ENCODE assay signal across 1 cellular context in the genomic region with DNA sequence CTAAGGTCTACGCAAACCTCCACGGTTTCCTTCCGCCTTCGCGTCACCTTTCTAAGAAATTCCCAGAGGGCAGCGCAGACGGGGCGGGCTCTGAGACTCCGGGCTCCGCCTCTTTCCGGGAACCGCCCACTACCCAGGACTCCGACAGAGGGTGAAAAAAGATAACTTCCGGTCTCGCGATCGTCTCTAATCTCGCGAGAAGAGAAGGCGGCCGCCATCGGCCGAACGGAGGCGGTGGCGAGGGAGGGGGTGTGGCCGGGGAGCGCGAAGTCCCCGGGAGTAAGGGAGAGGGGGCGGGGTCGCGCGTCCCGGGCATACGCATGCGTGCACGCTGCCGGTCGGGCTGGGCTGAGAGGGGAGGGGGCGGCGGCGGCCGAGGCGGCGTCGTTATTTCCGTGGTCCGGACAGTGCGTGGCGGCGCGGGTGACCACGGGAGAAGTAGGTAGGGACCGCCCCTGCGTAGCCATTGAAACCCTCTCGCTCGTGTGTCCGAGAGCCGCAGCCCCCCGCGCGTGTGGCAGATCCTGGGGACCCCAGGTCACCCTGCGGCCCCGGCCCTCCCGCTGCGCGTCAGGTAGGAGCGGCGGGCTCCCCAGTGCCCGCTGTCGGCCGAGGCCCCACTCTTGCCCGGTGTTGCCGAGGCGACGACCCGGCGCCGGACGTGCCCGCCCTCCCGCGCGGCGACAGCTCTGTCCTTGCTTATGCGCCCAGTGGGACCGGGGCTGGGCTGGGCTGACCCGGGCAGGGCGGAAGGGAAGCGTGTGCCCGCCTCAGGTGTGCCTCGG.
TF ChIP-seq lines count a peak whose summit lies in the region.

A gene (plus strand): TSS at position 315 of the 785 bp plus-strand sequence. CDS start 1,014 bp downstream, outside the sequence.

TF ChIP-seq in H1, 55 proteins besides CTCF, POLR2A, EP300 and RAD21 (continues in another document):
- TF ChIP-seq SIN3A (conservative IDR thresholded peaks at IDR 0.05 in 1 of 2, IDR thresholded peaks at IDR 0.05 in 1 of 2; ENCODE audit: low read depth in 1 of 2, low read length in 2 of 2) (peak in 1 of 2 experiments; percentile 69; a peak in 1 of 4 replicates), JUN (IDR thresholded peaks at IDR 0.05; ENCODE audit: low read depth, low read length) (no peak), FOSL1 (IDR thresholded peaks at IDR 0.05; ENCODE audit: insufficient read depth, low read depth, low read length) (no peak), TEAD4 (IDR thresholded peaks at IDR 0.05; ENCODE audit: low read depth, low read length) (no peak), TAF7 (optimal IDR thresholded peaks at IDR 0.05; ENCODE audit: borderline replicate concordance, low read depth, low read length) (no peak), KDM5A (IDR thresholded peaks at IDR 0.05; ENCODE audit: low read length) (no peak), TBP (IDR thresholded peaks at IDR 0.05; ENCODE audit: low read depth, low read length) (peak; percentile 80; the same call in 1 of the 2 replicates), SP1 (IDR thresholded peaks at IDR 0.05; ENCODE audit: low read depth, low read length) (0 out of 2 replicates have a peak, but pooled peaks have one; percentile 38), BACH1 (IDR thresholded peaks at IDR 0.05; ENCODE audit: low read length) (peak; percentile 7; the same call in 1 of the 2 replicates), JUND (IDR thresholded peaks at IDR 0.05; ENCODE audit: low read length) (no peak), RNF2 (IDR thresholded peaks at IDR 0.05; ENCODE audit: borderline replicate concordance, low read depth, low read length, missing control alignments, poor library complexity, severe bottlenecking) (no peak), CBX8 (IDR thresholded peaks at IDR 0.05; ENCODE audit: borderline replicate concordance, low read depth, low read length) (no peak), BCL11A (IDR thresholded peaks at IDR 0.05; ENCODE audit: low read depth in 2 of 2, low read length in 2 of 2) (no peak), ZNF274 (IDR thresholded peaks at IDR 0.05; ENCODE audit: borderline replicate concordance, extremely low read depth, low read length) (no peak), POLR2AphosphoS5 (IDR thresholded peaks at IDR 0.05; ENCODE audit: low read depth, low read length) (peak; percentile 24; the same call in 1 of the 2 replicates), GTF2F1 (IDR thresholded peaks at IDR 0.05; ENCODE audit: borderline replicate concordance, low read depth, low read length) (no peak), CHD1 (IDR thresholded peaks at IDR 0.05; ENCODE audit: low read depth, low read length) (no peak), BRCA1 (IDR thresholded peaks at IDR 0.05; ENCODE audit: low read depth, low read length) (peak; percentile 99), NANOG (IDR thresholded peaks at IDR 0.05; ENCODE audit: insufficient read depth, low read depth, low read length, poor library complexity, severe bottlenecking) (no peak), SIRT6 (IDR thresholded peaks at IDR 0.05; ENCODE audit: low read length) (no peak), SP4 (IDR thresholded peaks at IDR 0.05; ENCODE audit: low read length) (no peak), HDAC2 (IDR thresholded peaks at IDR 0.05; ENCODE audit: borderline replicate concordance in 1 of 2, low read depth in 2 of 2, low read length in 2 of 2) (peak; percentile 24 to 72; a peak in 1 of 4 replicates), TAF1 (IDR thresholded peaks at IDR 0.05; ENCODE audit: low read depth, low read length) (peak; percentile 68; the same call in 1 of the 2 replicates), MAFK (IDR thresholded peaks at IDR 0.05; ENCODE audit: low read depth, low read length) (no peak), NRF1 (IDR thresholded peaks at IDR 0.05; ENCODE audit: low read depth, low read length) (peak; percentile 60), YY1 (IDR thresholded peaks at IDR 0.05; ENCODE audit: low read depth, low read length) (peak; percentile 87), CBX5 (IDR thresholded peaks at IDR 0.05; ENCODE audit: low read depth, low read length) (no peak), SAP30 (IDR thresholded peaks at IDR 0.05; ENCODE audit: insufficient read depth, insufficient replicate concordance, low read length) (no peak), KDM1A (IDR thresholded peaks at IDR 0.05; ENCODE audit: borderline replicate concordance, low read length) (no peak), CHD2 (IDR thresholded peaks at IDR 0.05; ENCODE audit: low read length) (peak; percentile 100), SP2 (IDR thresholded peaks at IDR 0.05; ENCODE audit: low read length) (no peak), PHF8 (conservative IDR thresholded peaks at IDR 0.05; ENCODE audit: low read depth, low read length) (peak; percentile 75), ASH2L (IDR thresholded peaks at IDR 0.05; ENCODE audit: low read length) (peak; percentile 85), RFX5 (IDR thresholded peaks at IDR 0.05; ENCODE audit: borderline replicate concordance, low read depth, low read length) (no peak), EZH2 (IDR thresholded peaks at IDR 0.05; ENCODE audit: low read depth, low read length, severe bottlenecking) (no peak), CREB1 (IDR thresholded peaks at IDR 0.05) (peak; percentile 65), EGR1 (IDR thresholded peaks at IDR 0.05; ENCODE audit: borderline replicate concordance, low read depth, low read length) (peak; percentile 59; the same call in 1 of the 2 replicates), KDM4A (IDR thresholded peaks at IDR 0.05; ENCODE audit: low read depth, low read length, severe bottlenecking) (peak; percentile 91), SRF (IDR thresholded peaks at IDR 0.05; ENCODE audit: low read depth, low read length) (no peak), GABPA (IDR thresholded peaks at IDR 0.05; ENCODE audit: borderline replicate concordance, insufficient read depth, low read length) (no peak), CTBP2 (IDR thresholded peaks at IDR 0.05; ENCODE audit: borderline replicate concordance, insufficient read depth, insufficient read length, low read length) (no peak), CEBPB (IDR thresholded peaks at IDR 0.05; ENCODE audit: low read depth, low read length) (no peak), SUZ12 (IDR thresholded peaks at IDR 0.05; ENCODE audit: low read length) (no peak), POU5F1 (IDR thresholded peaks at IDR 0.05; ENCODE audit: low read depth, low read length) (no peak), RBBP5 (IDR thresholded peaks at IDR 0.05; ENCODE audit: borderline replicate concordance, low read depth, low read length) (peak; percentile 95; the same call in 1 of the 2 replicates), SIX5 (IDR thresholded peaks at IDR 0.05; ENCODE audit: low read depth, low read length) (no peak), HDAC6 (IDR thresholded peaks at IDR 0.05; ENCODE audit: low read depth, low read length) (no peak), RXRA (IDR thresholded peaks at IDR 0.05; ENCODE audit: insufficient read depth, low read depth, low read length) (no peak)
- TF ChIP-seq, protein P1, sequence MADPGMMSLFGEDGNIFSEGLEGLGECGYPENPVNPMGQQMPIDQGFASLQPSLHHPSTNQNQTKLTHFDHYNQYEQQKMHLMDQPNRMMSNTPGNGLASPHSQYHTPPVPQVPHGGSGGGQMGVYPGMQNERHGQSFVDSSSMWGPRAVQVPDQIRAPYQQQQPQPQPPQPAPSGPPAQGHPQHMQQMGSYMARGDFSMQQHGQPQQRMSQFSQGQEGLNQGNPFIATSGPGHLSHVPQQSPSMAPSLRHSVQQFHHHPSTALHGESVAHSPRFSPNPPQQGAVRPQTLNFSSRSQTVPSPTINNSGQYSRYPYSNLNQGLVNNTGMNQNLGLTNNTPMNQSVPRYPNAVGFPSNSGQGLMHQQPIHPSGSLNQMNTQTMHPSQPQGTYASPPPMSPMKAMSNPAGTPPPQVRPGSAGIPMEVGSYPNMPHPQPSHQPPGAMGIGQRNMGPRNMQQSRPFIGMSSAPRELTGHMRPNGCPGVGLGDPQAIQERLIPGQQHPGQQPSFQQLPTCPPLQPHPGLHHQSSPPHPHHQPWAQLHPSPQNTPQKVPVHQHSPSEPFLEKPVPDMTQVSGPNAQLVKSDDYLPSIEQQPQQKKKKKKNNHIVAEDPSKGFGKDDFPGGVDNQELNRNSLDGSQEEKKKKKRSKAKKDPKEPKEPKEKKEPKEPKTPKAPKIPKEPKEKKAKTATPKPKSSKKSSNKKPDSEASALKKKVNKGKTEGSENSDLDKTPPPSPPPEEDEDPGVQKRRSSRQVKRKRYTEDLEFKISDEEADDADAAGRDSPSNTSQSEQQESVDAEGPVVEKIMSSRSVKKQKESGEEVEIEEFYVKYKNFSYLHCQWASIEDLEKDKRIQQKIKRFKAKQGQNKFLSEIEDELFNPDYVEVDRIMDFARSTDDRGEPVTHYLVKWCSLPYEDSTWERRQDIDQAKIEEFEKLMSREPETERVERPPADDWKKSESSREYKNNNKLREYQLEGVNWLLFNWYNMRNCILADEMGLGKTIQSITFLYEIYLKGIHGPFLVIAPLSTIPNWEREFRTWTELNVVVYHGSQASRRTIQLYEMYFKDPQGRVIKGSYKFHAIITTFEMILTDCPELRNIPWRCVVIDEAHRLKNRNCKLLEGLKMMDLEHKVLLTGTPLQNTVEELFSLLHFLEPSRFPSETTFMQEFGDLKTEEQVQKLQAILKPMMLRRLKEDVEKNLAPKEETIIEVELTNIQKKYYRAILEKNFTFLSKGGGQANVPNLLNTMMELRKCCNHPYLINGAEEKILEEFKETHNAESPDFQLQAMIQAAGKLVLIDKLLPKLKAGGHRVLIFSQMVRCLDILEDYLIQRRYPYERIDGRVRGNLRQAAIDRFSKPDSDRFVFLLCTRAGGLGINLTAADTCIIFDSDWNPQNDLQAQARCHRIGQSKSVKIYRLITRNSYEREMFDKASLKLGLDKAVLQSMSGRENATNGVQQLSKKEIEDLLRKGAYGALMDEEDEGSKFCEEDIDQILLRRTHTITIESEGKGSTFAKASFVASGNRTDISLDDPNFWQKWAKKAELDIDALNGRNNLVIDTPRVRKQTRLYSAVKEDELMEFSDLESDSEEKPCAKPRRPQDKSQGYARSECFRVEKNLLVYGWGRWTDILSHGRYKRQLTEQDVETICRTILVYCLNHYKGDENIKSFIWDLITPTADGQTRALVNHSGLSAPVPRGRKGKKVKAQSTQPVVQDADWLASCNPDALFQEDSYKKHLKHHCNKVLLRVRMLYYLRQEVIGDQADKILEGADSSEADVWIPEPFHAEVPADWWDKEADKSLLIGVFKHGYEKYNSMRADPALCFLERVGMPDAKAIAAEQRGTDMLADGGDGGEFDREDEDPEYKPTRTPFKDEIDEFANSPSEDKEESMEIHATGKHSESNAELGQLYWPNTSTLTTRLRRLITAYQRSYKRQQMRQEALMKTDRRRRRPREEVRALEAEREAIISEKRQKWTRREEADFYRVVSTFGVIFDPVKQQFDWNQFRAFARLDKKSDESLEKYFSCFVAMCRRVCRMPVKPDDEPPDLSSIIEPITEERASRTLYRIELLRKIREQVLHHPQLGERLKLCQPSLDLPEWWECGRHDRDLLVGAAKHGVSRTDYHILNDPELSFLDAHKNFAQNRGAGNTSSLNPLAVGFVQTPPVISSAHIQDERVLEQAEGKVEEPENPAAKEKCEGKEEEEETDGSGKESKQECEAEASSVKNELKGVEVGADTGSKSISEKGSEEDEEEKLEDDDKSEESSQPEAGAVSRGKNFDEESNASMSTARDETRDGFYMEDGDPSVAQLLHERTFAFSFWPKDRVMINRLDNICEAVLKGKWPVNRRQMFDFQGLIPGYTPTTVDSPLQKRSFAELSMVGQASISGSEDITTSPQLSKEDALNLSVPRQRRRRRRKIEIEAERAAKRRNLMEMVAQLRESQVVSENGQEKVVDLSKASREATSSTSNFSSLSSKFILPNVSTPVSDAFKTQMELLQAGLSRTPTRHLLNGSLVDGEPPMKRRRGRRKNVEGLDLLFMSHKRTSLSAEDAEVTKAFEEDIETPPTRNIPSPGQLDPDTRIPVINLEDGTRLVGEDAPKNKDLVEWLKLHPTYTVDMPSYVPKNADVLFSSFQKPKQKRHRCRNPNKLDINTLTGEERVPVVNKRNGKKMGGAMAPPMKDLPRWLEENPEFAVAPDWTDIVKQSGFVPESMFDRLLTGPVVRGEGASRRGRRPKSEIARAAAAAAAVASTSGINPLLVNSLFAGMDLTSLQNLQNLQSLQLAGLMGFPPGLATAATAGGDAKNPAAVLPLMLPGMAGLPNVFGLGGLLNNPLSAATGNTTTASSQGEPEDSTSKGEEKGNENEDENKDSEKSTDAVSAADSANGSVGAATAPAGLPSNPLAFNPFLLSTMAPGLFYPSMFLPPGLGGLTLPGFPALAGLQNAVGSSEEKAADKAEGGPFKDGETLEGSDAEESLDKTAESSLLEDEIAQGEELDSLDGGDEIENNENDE (IDR thresholded peaks at IDR 0.05; ENCODE audit: insufficient replicate concordance, low read length), result no peak
- TF ChIP-seq, protein P2, sequence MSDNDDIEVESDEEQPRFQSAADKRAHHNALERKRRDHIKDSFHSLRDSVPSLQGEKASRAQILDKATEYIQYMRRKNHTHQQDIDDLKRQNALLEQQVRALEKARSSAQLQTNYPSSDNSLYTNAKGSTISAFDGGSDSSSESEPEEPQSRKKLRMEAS (IDR thresholded peaks at IDR 0.05), result no peak; the same call in 1 of the 2 replicates
- TF ChIP-seq, protein P3, sequence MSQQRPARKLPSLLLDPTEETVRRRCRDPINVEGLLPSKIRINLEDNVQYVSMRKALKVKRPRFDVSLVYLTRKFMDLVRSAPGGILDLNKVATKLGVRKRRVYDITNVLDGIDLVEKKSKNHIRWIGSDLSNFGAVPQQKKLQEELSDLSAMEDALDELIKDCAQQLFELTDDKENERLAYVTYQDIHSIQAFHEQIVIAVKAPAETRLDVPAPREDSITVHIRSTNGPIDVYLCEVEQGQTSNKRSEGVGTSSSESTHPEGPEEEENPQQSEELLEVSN (IDR thresholded peaks at IDR 0.05), result no peak; the same call in 1 of the 2 replicates
- TF ChIP-seq, protein P4, sequence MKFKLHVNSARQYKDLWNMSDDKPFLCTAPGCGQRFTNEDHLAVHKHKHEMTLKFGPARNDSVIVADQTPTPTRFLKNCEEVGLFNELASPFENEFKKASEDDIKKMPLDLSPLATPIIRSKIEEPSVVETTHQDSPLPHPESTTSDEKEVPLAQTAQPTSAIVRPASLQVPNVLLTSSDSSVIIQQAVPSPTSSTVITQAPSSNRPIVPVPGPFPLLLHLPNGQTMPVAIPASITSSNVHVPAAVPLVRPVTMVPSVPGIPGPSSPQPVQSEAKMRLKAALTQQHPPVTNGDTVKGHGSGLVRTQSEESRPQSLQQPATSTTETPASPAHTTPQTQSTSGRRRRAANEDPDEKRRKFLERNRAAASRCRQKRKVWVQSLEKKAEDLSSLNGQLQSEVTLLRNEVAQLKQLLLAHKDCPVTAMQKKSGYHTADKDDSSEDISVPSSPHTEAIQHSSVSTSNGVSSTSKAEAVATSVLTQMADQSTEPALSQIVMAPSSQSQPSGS (IDR thresholded peaks at IDR 0.05; ENCODE audit: low read length), result peak; percentile 72; the same call in 1 of the 2 replicates
- TF ChIP-seq, protein P5, sequence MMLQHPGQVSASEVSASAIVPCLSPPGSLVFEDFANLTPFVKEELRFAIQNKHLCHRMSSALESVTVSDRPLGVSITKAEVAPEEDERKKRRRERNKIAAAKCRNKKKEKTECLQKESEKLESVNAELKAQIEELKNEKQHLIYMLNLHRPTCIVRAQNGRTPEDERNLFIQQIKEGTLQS (IDR thresholded peaks at IDR 0.05; ENCODE audit: insufficient read depth, low read depth, low read length), result 0 out of 2 replicates have a peak, but pooled peaks have one; percentile 2
- TF ChIP-seq, protein P6, sequence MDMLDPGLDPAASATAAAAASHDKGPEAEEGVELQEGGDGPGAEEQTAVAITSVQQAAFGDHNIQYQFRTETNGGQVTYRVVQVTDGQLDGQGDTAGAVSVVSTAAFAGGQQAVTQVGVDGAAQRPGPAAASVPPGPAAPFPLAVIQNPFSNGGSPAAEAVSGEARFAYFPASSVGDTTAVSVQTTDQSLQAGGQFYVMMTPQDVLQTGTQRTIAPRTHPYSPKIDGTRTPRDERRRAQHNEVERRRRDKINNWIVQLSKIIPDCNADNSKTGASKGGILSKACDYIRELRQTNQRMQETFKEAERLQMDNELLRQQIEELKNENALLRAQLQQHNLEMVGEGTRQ (IDR thresholded peaks at IDR 0.05; ENCODE audit: low read length), result no peak
